Comparison of ENCODE assay signal across 19 cellular contexts in genomic region chr20:7893019-7893730, GRCh38. TPM values are rescaled to one million over a fixed set of nuclear protein-coding genes. Genes with fewer than 3 reads are reported as not detected.
"Had no signal": no experiment of that assay in that cellular context is flagged by ENCODE, and none has a peak within 500 bp of the region (broad histone marks: within the 10 kb centered on the region; RNA-seq: fewer than 3 reads in every experiment).

No MANE protein-coding gene starts in this region.

- H3K4me1 ChIP-seq: prostate gland, transverse colon had no signal

- H3K4me3 ChIP-seq: cardiac muscle cell, prostate gland, skin epidermis, transverse colon had no signal

- ATAC-seq: activated T-helper 17 cell treated with anti-CD3 and anti-CD28 coated beads, Interleukin-2, amount 50 U/mL, for 72 hours; esophagus mucosa; natural killer cell treated with Interleukin-12 subunit alpha and Interleukin-12 subunit beta and Interleukin-15 and Interleukin-18, amount 100 ng/mL, for 72 hours; right cardiac atrium had no signal

- H3K9me3 ChIP-seq: prostate gland, transverse colon had no signal

- H3K36me3 ChIP-seq: cardiac muscle cell, prostate gland, transverse colon, WERI-Rb-1 had no signal

- H3K27ac ChIP-seq: cardiac muscle cell, prostate gland, skin epidermis, transverse colon, WERI-Rb-1 had no signal

- H3K27me3 ChIP-seq: cardiac muscle cell, transverse colon had no signal

- DNase-seq: activated CD4-positive, alpha-beta T cell treated with anti-CD3 and anti-CD28 coated beads, Interleukin-2, amount 50 U/mL, for 48 hours; activated naive CD4-positive, alpha-beta T cell treated with anti-CD3 and anti-CD28 coated beads, Interleukin-2, amount 10 ng/mL, durations not matched to agents 7 days and 5 days; foreskin melanocyte; mesendoderm; nucleus accumbens; right cardiac atrium; stimulated activated CD4-positive, alpha-beta T cell treated with anti-CD3 and anti-CD28 coated beads, Interleukin-4, amount 100 ng/mL, for 4 hours; stimulated activated CD8-positive, alpha-beta memory T cell treated with anti-CD3 and anti-CD28 coated beads, Interleukin-4, amount 100 ng/mL, for 48 hours; stimulated activated naive CD4-positive, alpha-beta T cell treated with Interleukin-2 at 50 U/mL for 16 hours; substantia nigra; SW 1271; transverse colon; WERI-Rb-1 had no signal

RNA-seq across cellular contexts. Expression of gene HAO1, which starts 47.1 kb away (rescaled TPM):
- total RNA-seq: activated T-helper 17 cell treated with anti-CD3 and anti-CD28 coated beads, Interleukin-2, amount 50 U/mL, for 72 hours; cardiac muscle cell; esophagus mucosa; natural killer cell treated with Interleukin-12 subunit alpha and Interleukin-12 subunit beta and Interleukin-15 and Interleukin-18, amount 100 ng/mL, for 72 hours; prostate gland; right cardiac atrium; transverse colon had no signal
- polyA plus RNA-seq: cardiac muscle cell, right cardiac atrium had no signal
